In genomic region chr16:10949424-10949970, GRCh38 we compare ENCODE assay signal across 8 cellular contexts. TPM values are rescaled to one million over a fixed set of nuclear protein-coding genes. Genes with fewer than 3 reads are reported as not detected.
A peak's percentile ranks its signal among the peaks of the same experiment; 100 is the strongest.
DNase-seq lines count a peak whose midpoint lies in the region; ATAC-seq, FAIRE-seq and TF ChIP-seq lines count a peak whose summit lies in the region.

No MANE protein-coding gene starts in this region.

- no peak overlapping the region for H3K9ac ChIP-seq in astrocyte (ENCODE audit: low read length)

- CTCF ChIA-PET in activated CD8-positive, alpha-beta memory T cell treated with anti-CD3 and anti-CD28 coated beads, Interleukin-2, amount 10 ng/mL, durations not matched to agents 7 days and 5 days (lab: Charles Lee), result interaction anchor here (0.5 to 3.5 kb wide), 6 partner anchors 15 to 739 kb away, joined by 3 to 29 read pairs (median 5); no protein-coding TSS in a partner anchor

- H3K4me1 ChIP-seq in astrocyte (ENCODE audit: insufficient read depth, low read length) (peaks cover 38% of the 10 kb centered on the region), osteoblast (ENCODE audit: insufficient read depth, low read length) (peaks cover 38% of the 10 kb centered on the region)

- H3K4me3 ChIP-seq in astrocyte (ENCODE audit: insufficient read depth, low read depth, low read length), result no peak overlapping the region
- no peak overlapping the region for H3K4me3 ChIP-seq in osteoblast (ENCODE audit: insufficient read depth, low read length)

- H4K20me1 ChIP-seq in astrocyte (ENCODE audit: insufficient read depth, low read length) (peaks cover 85% of the 10 kb centered on the region), osteoblast (ENCODE audit: insufficient read depth, low read length) (peaks cover 68% of the 10 kb centered on the region)

- H2AFZ ChIP-seq in astrocyte (ENCODE audit: low read depth, low read length) (no peak overlapping the region), osteoblast (ENCODE audit: low read length) (no peak overlapping the region)

- no peaks in the 10 kb centered on the region for H3K9me3 ChIP-seq in astrocyte (ENCODE audit: insufficient read depth, low read depth, low read length)
- H3K9me3 ChIP-seq in osteoblast (ENCODE audit: low read depth, low read length), result no peaks in the 10 kb centered on the region

- H3K36me3 Mint-ChIP-seq in activated CD8-positive, alpha-beta memory T cell treated with anti-CD3 and anti-CD28 coated beads, Interleukin-2, amount 10 ng/mL, durations not matched to agents 7 days and 5 days, result peaks cover 1% of the 10 kb centered on the region
- no peaks in the 10 kb centered on the region for H3K36me3 Mint-ChIP-seq in astrocyte (ENCODE audit: low read depth, unreplicated experiment)

- peak; percentile 63 for ATAC-seq in activated CD8-positive, alpha-beta memory T cell treated with anti-CD3 and anti-CD28 coated beads, Interleukin-2, amount 10 ng/mL, durations not matched to agents 7 days and 5 days
- ATAC-seq in HG02763 (IDR thresholded peaks at IDR 0.05; ENCODE audit: unreplicated experiment), result peak; percentile 66

- H3K4me2 ChIP-seq in astrocyte (ENCODE audit: low read length) (no peak overlapping the region), osteoblast (ENCODE audit: insufficient read depth, low read length) (peak overlapping the region; percentile 8)

- H3K27me3 Mint-ChIP-seq in activated CD8-positive, alpha-beta memory T cell treated with anti-CD3 and anti-CD28 coated beads, Interleukin-2, amount 10 ng/mL, durations not matched to agents 7 days and 5 days, result no peaks in the 10 kb centered on the region
- H3K27me3 Mint-ChIP-seq in astrocyte (ENCODE audit: low read depth, unreplicated experiment), result no peaks in the 10 kb centered on the region

- no peaks in the 10 kb centered on the region for H3K9me3 Mint-ChIP-seq in activated CD8-positive, alpha-beta memory T cell treated with anti-CD3 and anti-CD28 coated beads, Interleukin-2, amount 10 ng/mL, durations not matched to agents 7 days and 5 days (ENCODE audit: low read depth)
- no peaks in the 10 kb centered on the region for H3K9me3 Mint-ChIP-seq in astrocyte (ENCODE audit: unreplicated experiment)

- no peak for TF ChIP-seq CTCF in astrocyte (IDR thresholded peaks at IDR 0.05; ENCODE audit: insufficient read depth, low read depth, low read length)
- no peak for TF ChIP-seq CTCF in osteoblast (IDR thresholded peaks at IDR 0.05; ENCODE audit: extremely low read depth, low read depth, low read length)
- TF ChIP-seq CTCF in D721Med (IDR thresholded peaks at IDR 0.05; ENCODE audit: insufficient read depth, missing control alignments), result no peak

- FAIRE-seq in astrocyte (lab: Jason Lieb, UNC) (no peak), D721Med (lab: Jason Lieb, UNC) (no peak)

- peaks cover 87% of the 10 kb centered on the region for H3K79me2 ChIP-seq in astrocyte (ENCODE audit: insufficient read depth, low read length)
- H3K79me2 ChIP-seq in osteoblast (ENCODE audit: insufficient read depth, low read length), result peaks cover 79% of the 10 kb centered on the region

- peak overlapping the region; percentile 48 for H3K27ac Mint-ChIP-seq in activated CD8-positive, alpha-beta memory T cell treated with anti-CD3 and anti-CD28 coated beads, Interleukin-2, amount 10 ng/mL, durations not matched to agents 7 days and 5 days
- peak overlapping the region; percentile 38 for H3K27ac Mint-ChIP-seq in astrocyte (ENCODE audit: unreplicated experiment)

- H3K36me3 ChIP-seq in astrocyte (ENCODE audit: insufficient read depth, low read length) (no peaks in the 10 kb centered on the region), osteoblast (ENCODE audit: insufficient read depth, low read length) (no peaks in the 10 kb centered on the region)

- H3K4me3 Mint-ChIP-seq in activated CD8-positive, alpha-beta memory T cell treated with anti-CD3 and anti-CD28 coated beads, Interleukin-2, amount 10 ng/mL, durations not matched to agents 7 days and 5 days, result no peak overlapping the region
- H3K4me3 Mint-ChIP-seq in astrocyte (ENCODE audit: unreplicated experiment), result peak overlapping the region; percentile 7

- peaks cover 58% of the 10 kb centered on the region for H3K4me1 Mint-ChIP-seq in activated CD8-positive, alpha-beta memory T cell treated with anti-CD3 and anti-CD28 coated beads, Interleukin-2, amount 10 ng/mL, durations not matched to agents 7 days and 5 days
- H3K4me1 Mint-ChIP-seq in astrocyte (ENCODE audit: low read depth, unreplicated experiment), result peaks cover 61% of the 10 kb centered on the region

- no peak overlapping the region for H3K27ac ChIP-seq in astrocyte (ENCODE audit: low read depth, low read length)
- H3K27ac ChIP-seq in osteoblast (ENCODE audit: low read depth, low read length), result no peak overlapping the region

- peak; percentile 73 for DNase-seq in activated CD8-positive, alpha-beta memory T cell treated with anti-CD3 and anti-CD28 coated beads, Interleukin-2, amount 10 ng/mL, durations not matched to agents 7 days and 5 days
- no peak for DNase-seq in activated CD8-positive, alpha-beta memory T cell treated with anti-CD3 and anti-CD28 coated beads, Interleukin-2, amount 50 U/mL, for 48 hours
- peak; percentile 51 for DNase-seq in NCI-H226
- DNase-seq in astrocyte (ENCODE audit: low read depth), result peak; percentile 14
- peak; percentile 81 for DNase-seq in osteoblast (ENCODE audit: insufficient read length, low spot score, missing footprints)
- no peak for DNase-seq in dedifferentiated amniotic fluid mesenchymal stem cell (ENCODE audit: extremely low spot score)
- no peak for DNase-seq in D721Med (ENCODE audit: insufficient read length, low spot score)

- H3K27me3 ChIP-seq in astrocyte (ENCODE audit: insufficient read depth, low read length), result no peaks in the 10 kb centered on the region
- H3K27me3 ChIP-seq in osteoblast (ENCODE audit: insufficient read depth, low read length), result no peaks in the 10 kb centered on the region

RNA-seq across cellular contexts. Expression of gene CLEC16A, which starts 5.1 kb away (rescaled TPM):
- total RNA-seq in activated CD8-positive, alpha-beta memory T cell treated with anti-CD3 and anti-CD28 coated beads, Interleukin-2, amount 10 ng/mL, durations not matched to agents 7 days and 5 days, result 10 to 100 TPM; 36.5 to 55.9 TPM
- total RNA-seq in astrocyte (31.7 and 32.1 TPM in 2 replicates), osteoblast (18.9 and 25.7 TPM in 2 replicates)

RNA-seq across cellular contexts. Expression of gene DEXI, which starts 7.2 kb away (rescaled TPM):
- total RNA-seq in activated CD8-positive, alpha-beta memory T cell treated with anti-CD3 and anti-CD28 coated beads, Interleukin-2, amount 10 ng/mL, durations not matched to agents 7 days and 5 days, result 10 to 100 TPM; 23.3 to 30.8 TPM
- 39.8 and 46.6 TPM in 2 replicates for total RNA-seq in astrocyte
- total RNA-seq in osteoblast, result 32.7 and 34.0 TPM in 2 replicates

Comparison
In these comparisons a context has a peak if more than half of its experiments do, and no peak if none do; other contexts are left out.
1. DNase-seq: peak in activated CD8-positive, alpha-beta memory T cell treated with anti-CD3 and anti-CD28 coated beads, Interleukin-2, amount 10 ng/mL, durations not matched to agents 7 days and 5 days (single experiment), NCI-H226 (single experiment), astrocyte (single experiment) and osteoblast (single experiment); none in activated CD8-positive, alpha-beta memory T cell treated with anti-CD3 and anti-CD28 coated beads, Interleukin-2, amount 50 U/mL, for 48 hours (single experiment), dedifferentiated amniotic fluid mesenchymal stem cell (single experiment) and D721Med (single experiment).